Comparison of ENCODE assay signal across 26 cellular contexts in the genomic region with DNA sequence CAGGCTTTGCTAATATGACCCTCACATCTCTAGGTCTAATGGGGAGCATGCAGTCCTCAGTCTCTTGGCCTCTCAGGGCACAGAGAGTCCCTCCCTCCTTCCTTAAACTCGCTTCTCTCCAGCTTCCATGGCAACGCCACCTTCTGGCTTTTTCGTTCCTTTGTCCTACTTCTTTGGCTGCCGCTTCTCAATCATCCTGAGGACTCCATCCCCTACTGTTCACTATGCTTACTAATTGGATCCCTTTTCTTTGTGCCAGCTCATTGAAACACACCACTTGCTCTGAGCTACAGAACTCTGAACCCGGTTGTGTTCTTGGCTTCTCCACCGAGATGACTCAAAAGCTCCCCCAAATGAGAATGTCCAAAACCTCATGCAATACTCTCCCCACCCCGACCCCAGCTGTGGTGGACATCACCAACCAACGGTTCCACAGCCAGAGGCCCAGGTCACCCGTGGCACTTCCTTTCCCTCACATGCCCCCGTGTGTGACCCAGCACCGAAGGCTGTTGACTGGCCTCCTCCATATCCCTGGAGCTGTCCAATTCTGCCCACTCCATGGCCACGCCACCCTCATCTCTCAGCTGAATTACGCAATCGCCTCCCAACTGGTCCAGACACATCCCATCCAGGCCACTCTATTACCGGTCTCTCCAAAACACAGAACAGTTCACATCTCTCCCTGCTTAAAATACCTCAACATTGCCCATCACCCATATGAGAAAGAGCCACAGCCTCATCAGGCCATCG. TPM values are rescaled to one million over a fixed set of nuclear protein-coding genes. Genes with fewer than 3 reads are reported as not detected.
"Had no signal": no experiment of that assay in that cellular context is flagged by ENCODE, and none has a peak within 500 bp of the region (broad histone marks: within the 10 kb centered on the region; RNA-seq: fewer than 3 reads in every experiment).

No MANE protein-coding gene starts in this region.

- H3K36me3 ChIP-seq: heart left ventricle, lower lobe of right lung, neutrophil, pancreas, tibial artery had no signal

- H3K36me3 Mint-ChIP-seq: activated naive CD4-positive, alpha-beta T cell treated with anti-CD3 and anti-CD28 coated beads, Interleukin-2, amount 50 U/mL, for 72 hours; naive thymus-derived CD8-positive, alpha-beta T cell had no signal

- FAIRE-seq: colon, frontal cortex, keratinocyte, pancreas, TTC549 had no signal

- H3K4me3 Mint-ChIP-seq: activated T-cell treated with anti-CD3 and anti-CD28 coated beads, Interleukin-2, amount 50 U/mL, for 24 hours; activated T-helper 17 cell treated with anti-CD3 and anti-CD28 coated beads, Interleukin-2, amount 50 U/mL, for 72 hours; brain; naive thymus-derived CD8-positive, alpha-beta T cell had no signal

- H3K27ac Mint-ChIP-seq: activated naive CD4-positive, alpha-beta T cell treated with anti-CD3 and anti-CD28 coated beads, Interleukin-2, amount 50 U/mL, for 72 hours; activated T-cell treated with anti-CD3 and anti-CD28 coated beads, Interleukin-2, amount 50 U/mL, for 24 hours; activated T-helper 17 cell treated with anti-CD3 and anti-CD28 coated beads, Interleukin-2, amount 50 U/mL, for 72 hours; brain; naive thymus-derived CD8-positive, alpha-beta T cell had no signal

- H3K27me3 Mint-ChIP-seq: brain had no signal

- H3K9me3 Mint-ChIP-seq: activated naive CD4-positive, alpha-beta T cell treated with anti-CD3 and anti-CD28 coated beads, Interleukin-2, amount 50 U/mL, for 72 hours; activated T-cell treated with anti-CD3 and anti-CD28 coated beads, Interleukin-2, amount 50 U/mL, for 24 hours; activated T-helper 17 cell treated with anti-CD3 and anti-CD28 coated beads, Interleukin-2, amount 50 U/mL, for 72 hours; brain had no signal

- H3K4me3 ChIP-seq: heart left ventricle, lower lobe of right lung, pancreas, psoas muscle, tibial artery had no signal

- H3K27ac ChIP-seq: heart left ventricle, lower lobe of right lung, neutrophil, pancreas, psoas muscle, tibial artery, WERI-Rb-1 had no signal

- H3K27me3 ChIP-seq: pancreas had no signal

- DNase-seq: activated CD4-positive, alpha-beta T cell treated with anti-CD3 and anti-CD28 coated beads for 1 hour; activated CD8-positive, alpha-beta memory T cell treated with anti-CD3 and anti-CD28 coated beads for 24 hours; activated CD8-positive, alpha-beta memory T cell treated with anti-CD3 and anti-CD28 coated beads, Interleukin-2, amount 50 U/mL, for 4 hours; activated T-cell treated with anti-CD3 and anti-CD28 coated beads, Interleukin-2, amount 50 U/mL, for 24 hours; aorta; effector memory CD4-positive, alpha-beta T cell; heart left ventricle; lower lobe of right lung; naive thymus-derived CD8-positive, alpha-beta T cell; pancreas; psoas muscle; right cardiac atrium; stimulated activated CD4-positive, alpha-beta T cell treated with anti-CD3 and anti-CD28 coated beads, Interleukin-4, amount 100 ng/mL, for 24 hours; stimulated activated naive CD4-positive, alpha-beta T cell treated with Interleukin-2 at 50 U/mL for 16 hours; T-helper 1 cell; tibial artery; WERI-Rb-1 had no signal

- H3K9me3 ChIP-seq: heart left ventricle, lower lobe of right lung, neutrophil, pancreas, psoas muscle, tibial artery had no signal

- H3K4me1 Mint-ChIP-seq: activated T-helper 17 cell treated with anti-CD3 and anti-CD28 coated beads, Interleukin-2, amount 50 U/mL, for 72 hours; naive thymus-derived CD8-positive, alpha-beta T cell had no signal

- H3K4me1 ChIP-seq: heart left ventricle, lower lobe of right lung, pancreas, psoas muscle, tibial artery had no signal

RNA-seq across cellular contexts. Expression of gene CRMP1, which starts 34.7 kb away (rescaled TPM):
- total RNA-seq: activated naive CD4-positive, alpha-beta T cell treated with anti-CD3 and anti-CD28 coated beads, Interleukin-2, amount 50 U/mL, for 72 hours; activated T-helper 17 cell treated with anti-CD3 and anti-CD28 coated beads, Interleukin-2, amount 50 U/mL, for 72 hours; naive thymus-derived CD8-positive, alpha-beta T cell; subcutaneous adipose tissue had no signal
- polyA plus RNA-seq: naive thymus-derived CD8-positive, alpha-beta T cell had no signal
